Comparison of ENCODE assay signal across 1 cellular context in the genomic region with DNA sequence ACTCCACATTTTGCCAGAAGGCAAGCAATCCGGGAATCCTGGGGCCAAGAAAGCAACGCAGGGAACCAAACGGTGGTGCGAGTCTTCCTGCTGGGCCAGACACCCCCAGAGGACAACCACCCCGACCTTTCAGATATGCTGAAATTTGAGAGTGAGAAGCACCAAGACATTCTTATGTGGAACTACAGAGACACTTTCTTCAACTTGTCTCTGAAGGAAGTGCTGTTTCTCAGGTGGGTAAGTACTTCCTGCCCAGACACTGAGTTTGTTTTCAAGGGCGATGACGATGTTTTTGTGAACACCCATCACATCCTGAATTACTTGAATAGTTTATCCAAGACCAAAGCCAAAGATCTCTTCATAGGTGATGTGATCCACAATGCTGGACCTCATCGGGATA.
TF ChIP-seq lines count a peak whose summit lies in the region.

No MANE protein-coding gene starts in this region.

TF ChIP-seq in GM12878, 131 proteins besides CTCF, POLR2A, EP300 and RAD21:
- TF ChIP-seq BHLHE40 (IDR thresholded peaks at IDR 0.05; ENCODE audit: borderline replicate concordance in 1 of 2, low read depth in 2 of 2, low read length in 1 of 2), result no peak
- TF ChIP-seq BCL11A (IDR thresholded peaks at IDR 0.05; ENCODE audit: low read depth, low read length), result no peak
- TF ChIP-seq ZNF274 (IDR thresholded peaks at IDR 0.05; ENCODE audit: insufficient read depth, insufficient read length), result no peak
- TF ChIP-seq BRCA1 (IDR thresholded peaks at IDR 0.05; ENCODE audit: low read depth, low read length), result no peak
TF ChIP-seq in GM12878: peak in this region for 0.
